Comparison of ENCODE assay signal across 1 cellular context in the genomic region with DNA sequence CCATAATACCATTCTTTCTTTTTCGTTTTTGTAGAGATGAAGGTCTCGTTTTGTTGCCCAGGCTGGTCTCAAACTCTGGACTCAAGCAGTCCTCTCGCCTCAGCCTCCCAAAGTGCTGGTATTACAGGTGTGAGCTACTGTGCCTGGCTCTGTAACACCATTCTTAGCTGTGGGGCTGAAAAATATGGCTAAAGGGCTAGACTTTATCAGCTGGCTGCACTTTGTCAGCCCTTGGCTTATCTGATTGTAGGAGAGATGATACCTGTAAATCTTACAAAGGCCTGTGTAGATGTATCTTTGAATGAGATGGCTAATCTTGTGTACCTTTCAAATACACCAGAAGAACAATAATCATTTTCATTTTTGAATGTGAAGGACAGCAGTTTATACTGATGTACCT.
TF ChIP-seq lines count a peak whose summit lies in the region.

No MANE protein-coding gene starts in this region.

TF ChIP-seq in K562, 482 proteins besides CTCF, POLR2A, EP300 and RAD21:
- TF ChIP-seq SOX6 (IDR thresholded peaks at IDR 0.05) (0 out of 2 replicates have a peak, but pooled peaks have one; percentile 22), SMARCE1 (IDR thresholded peaks at IDR 0.05) (no peak)
